Comparison of ENCODE assay signal across 2 cellular contexts in genomic region chr1:16064536-16065196, GRCh38.
A peak's percentile ranks its signal among the peaks of the same experiment; 100 is the strongest.
TF ChIP-seq lines count a peak whose summit lies in the region.

No MANE protein-coding gene starts in this region.

TF ChIP-seq in HEK293, 187 proteins besides CTCF, POLR2A, EP300 and RAD21:
- TF ChIP-seq TCF7L2 (IDR thresholded peaks at IDR 0.05; ENCODE audit: borderline replicate concordance, low read depth, low read length) (no peak), ZNF335 (tag by site-specific recombination; conservative IDR thresholded peaks at IDR 0.05) (peak; percentile 41; the same call in 1 of the 2 replicates), ZNF10 (tag by site-specific recombination; IDR thresholded peaks at IDR 0.05) (no peak), ZNF157 (tag by site-specific recombination; IDR thresholded peaks at IDR 0.05) (no peak), ZNF600 (tag by site-specific recombination; IDR thresholded peaks at IDR 0.05) (0 out of 2 replicates have a peak, but pooled peaks have one; percentile 26), ZNF610 (tag by site-specific recombination; IDR thresholded peaks at IDR 0.05; ENCODE audit: borderline replicate concordance) (no peak), GFI1B (tag by site-specific recombination; IDR thresholded peaks at IDR 0.05) (no peak), ZNF140 (tag by site-specific recombination; IDR thresholded peaks at IDR 0.05) (no peak)
- TF ChIP-seq, protein P1, sequence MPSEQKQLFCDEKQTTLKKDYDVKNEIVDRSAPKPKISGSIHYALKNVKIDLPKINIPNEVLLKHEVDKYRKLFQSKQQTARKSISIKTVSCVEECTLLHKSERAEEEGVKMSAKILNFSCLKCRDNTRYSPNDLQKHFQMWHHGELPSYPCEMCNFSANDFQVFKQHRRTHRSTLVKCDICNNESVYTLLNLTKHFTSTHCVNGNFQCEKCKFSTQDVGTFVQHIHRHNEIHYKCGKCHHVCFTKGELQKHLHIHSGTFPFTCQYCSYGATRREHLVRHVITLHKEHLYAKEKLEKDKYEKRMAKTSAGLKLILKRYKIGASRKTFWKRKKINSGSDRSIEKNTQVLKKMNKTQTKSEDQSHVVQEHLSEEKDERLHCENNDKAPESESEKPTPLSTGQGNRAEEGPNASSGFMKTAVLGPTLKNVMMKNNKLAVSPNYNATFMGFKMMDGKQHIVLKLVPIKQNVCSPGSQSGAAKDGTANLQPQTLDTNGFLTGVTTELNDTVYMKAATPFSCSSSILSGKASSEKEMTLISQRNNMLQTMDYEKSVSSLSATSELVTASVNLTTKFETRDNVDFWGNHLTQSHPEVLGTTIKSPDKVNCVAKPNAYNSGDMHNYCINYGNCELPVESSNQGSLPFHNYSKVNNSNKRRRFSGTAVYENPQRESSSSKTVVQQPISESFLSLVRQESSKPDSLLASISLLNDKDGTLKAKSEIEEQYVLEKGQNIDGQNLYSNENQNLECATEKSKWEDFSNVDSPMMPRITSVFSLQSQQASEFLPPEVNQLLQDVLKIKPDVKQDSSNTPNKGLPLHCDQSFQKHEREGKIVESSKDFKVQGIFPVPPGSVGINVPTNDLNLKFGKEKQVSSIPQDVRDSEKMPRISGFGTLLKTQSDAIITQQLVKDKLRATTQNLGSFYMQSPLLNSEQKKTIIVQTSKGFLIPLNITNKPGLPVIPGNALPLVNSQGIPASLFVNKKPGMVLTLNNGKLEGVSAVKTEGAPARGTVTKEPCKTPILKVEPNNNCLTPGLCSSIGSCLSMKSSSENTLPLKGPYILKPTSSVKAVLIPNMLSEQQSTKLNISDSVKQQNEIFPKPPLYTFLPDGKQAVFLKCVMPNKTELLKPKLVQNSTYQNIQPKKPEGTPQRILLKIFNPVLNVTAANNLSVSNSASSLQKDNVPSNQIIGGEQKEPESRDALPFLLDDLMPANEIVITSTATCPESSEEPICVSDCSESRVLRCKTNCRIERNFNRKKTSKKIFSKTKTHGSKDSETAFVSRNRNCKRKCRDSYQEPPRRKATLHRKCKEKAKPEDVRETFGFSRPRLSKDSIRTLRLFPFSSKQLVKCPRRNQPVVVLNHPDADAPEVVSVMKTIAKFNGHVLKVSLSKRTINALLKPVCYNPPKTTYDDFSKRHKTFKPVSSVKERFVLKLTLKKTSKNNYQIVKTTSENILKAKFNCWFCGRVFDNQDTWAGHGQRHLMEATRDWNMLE (tag by site-specific recombination; conservative IDR thresholded peaks at IDR 0.05; ENCODE audit: low read depth): no peak

TF ChIP-seq in H1, 55 proteins besides CTCF, POLR2A, EP300 and RAD21:
- no peak for TF ChIP-seq MAFK (IDR thresholded peaks at IDR 0.05; ENCODE audit: low read depth, low read length)
- no peak for TF ChIP-seq BACH1 (IDR thresholded peaks at IDR 0.05; ENCODE audit: low read length)
- no peak for TF ChIP-seq HDAC6 (IDR thresholded peaks at IDR 0.05; ENCODE audit: low read depth, low read length)
- no peak for TF ChIP-seq MAX (IDR thresholded peaks at IDR 0.05)
- no peak for TF ChIP-seq RFX5 (IDR thresholded peaks at IDR 0.05; ENCODE audit: borderline replicate concordance, low read depth, low read length)
- no peak for TF ChIP-seq RXRA (IDR thresholded peaks at IDR 0.05; ENCODE audit: insufficient read depth, low read depth, low read length)
- no peak for TF ChIP-seq JUN (IDR thresholded peaks at IDR 0.05; ENCODE audit: low read depth, low read length)
- no peak for TF ChIP-seq PHF8 (conservative IDR thresholded peaks at IDR 0.05; ENCODE audit: low read depth, low read length)
- TF ChIP-seq CBX5 (IDR thresholded peaks at IDR 0.05; ENCODE audit: low read depth, low read length): no peak
- no peak for TF ChIP-seq ATF3 (IDR thresholded peaks at IDR 0.05; ENCODE audit: insufficient read depth, low read depth, low read length)
